In the genomic region with DNA sequence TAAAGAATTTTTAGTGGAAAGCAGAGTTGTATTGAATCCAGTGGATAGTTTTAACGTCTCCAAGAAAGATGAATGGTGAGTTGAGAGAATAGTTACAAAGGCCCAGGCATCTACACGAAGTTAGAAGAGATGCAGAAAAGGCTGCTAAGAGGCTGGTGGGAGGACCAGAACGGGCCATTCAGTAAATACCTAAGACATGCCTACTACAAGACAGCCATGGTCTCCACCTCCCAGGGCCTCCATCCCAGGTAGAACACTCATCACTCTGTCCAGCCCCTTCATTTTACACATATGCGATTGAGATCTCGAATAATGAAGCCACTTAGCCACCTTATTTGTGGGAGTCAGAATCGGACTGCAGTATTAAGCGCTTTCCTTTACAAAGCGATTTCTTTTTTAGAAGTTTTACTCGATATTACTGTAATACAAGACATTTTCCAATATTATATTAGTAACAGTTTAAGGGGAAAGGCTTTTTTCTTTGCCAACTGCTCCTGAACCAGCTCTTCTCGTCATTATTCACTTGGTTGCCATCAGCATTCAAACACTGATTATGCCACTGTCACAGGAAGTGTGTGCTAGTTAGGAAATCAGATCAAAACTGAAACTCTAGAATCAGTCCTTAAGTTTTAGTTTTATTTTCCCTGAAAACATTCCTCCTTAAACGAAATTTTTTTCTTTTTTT, we compare ENCODE assay signal across 8 cellular contexts. TPM values are rescaled to one million over a fixed set of nuclear protein-coding genes. Genes with fewer than 3 reads are reported as not detected.
DNase-seq lines count a peak whose midpoint lies in the region; ATAC-seq and TF ChIP-seq lines count a peak whose summit lies in the region.

No MANE protein-coding gene starts in this region.

- H3K27ac Mint-ChIP-seq in activated naive CD4-positive, alpha-beta T cell treated with anti-CD3 and anti-CD28 coated beads for 36 hours, result peak overlapping the region; percentile 99
- H3K27ac Mint-ChIP-seq in activated T-helper 2 cell treated with anti-CD3 and anti-CD28 coated beads, Interferon-gamma antibody, Interleukin-2, Interleukin-4, amounts not matched to agents 10 μg/mL and 5 μg/mL and 100 μg/mL, durations not matched to agents 14 hours and 24 hours and 36 hours, result peak overlapping the region; percentile 96

- peaks cover 74% of the 10 kb centered on the region for H3K4me1 Mint-ChIP-seq in activated naive CD4-positive, alpha-beta T cell treated with anti-CD3 and anti-CD28 coated beads for 36 hours (ENCODE audit: low read depth)
- peaks cover 70% of the 10 kb centered on the region for H3K4me1 Mint-ChIP-seq in activated T-helper 2 cell treated with anti-CD3 and anti-CD28 coated beads, Interferon-gamma antibody, Interleukin-2, Interleukin-4, amounts not matched to agents 10 μg/mL and 5 μg/mL and 100 μg/mL, durations not matched to agents 14 hours and 24 hours and 36 hours (ENCODE audit: low read depth)

- peaks cover 45% of the 10 kb centered on the region for H3K36me3 Mint-ChIP-seq in activated naive CD4-positive, alpha-beta T cell treated with anti-CD3 and anti-CD28 coated beads for 36 hours (ENCODE audit: low read depth)
- peaks cover 51% of the 10 kb centered on the region for H3K36me3 Mint-ChIP-seq in activated T-helper 2 cell treated with anti-CD3 and anti-CD28 coated beads, Interferon-gamma antibody, Interleukin-2, Interleukin-4, amounts not matched to agents 10 μg/mL and 5 μg/mL and 100 μg/mL, durations not matched to agents 14 hours and 24 hours and 36 hours (ENCODE audit: low read depth)

- ATAC-seq in left lobe of liver (no peak), upper lobe of left lung (ENCODE audit: low FRiP score in 2 of 2) (no peak)

- peaks cover 24 to 51% (median 30%) of the 10 kb centered on the region in 4 donors for H3K4me1 ChIP-seq in upper lobe of left lung

- DNase-seq in activated naive CD4-positive, alpha-beta T cell treated with anti-CD3 and anti-CD28 coated beads for 36 hours, result no peak
- no peak for DNase-seq in activated naive CD4-positive, alpha-beta T cell treated with Interleukin-2 at 50 U/mL for 16 hours
- no peak for DNase-seq in activated T-helper 2 cell treated with anti-CD3 and anti-CD28 coated beads, Interferon-gamma antibody, Interleukin-2, Interleukin-4, amounts not matched to agents 10 μg/mL and 5 μg/mL and 100 μg/mL, durations not matched to agents 14 hours and 24 hours and 36 hours (ENCODE audit: low spot score)
- DNase-seq in left lobe of liver (ENCODE audit: low spot score), result peak; percentile 14
- DNase-seq in upper lobe of left lung, result peak in 1 of 2 donors; percentile 19
- DNase-seq in DMS114 treated with DMSO at 0.1 percent for 48 hours (lab: John Stamatoyannopoulos, UW; ENCODE audit: unreplicated experiment), result no peak
- no peak for DNase-seq in erythroblast (lab: John Stamatoyannopoulos, UW)
- no peak for DNase-seq in HuH-7 (ENCODE audit: low spot score)

- no peaks in the 10 kb centered on the region for H3K27me3 Mint-ChIP-seq in activated naive CD4-positive, alpha-beta T cell treated with anti-CD3 and anti-CD28 coated beads for 36 hours (ENCODE audit: low read depth)
- no peaks in the 10 kb centered on the region for H3K27me3 Mint-ChIP-seq in activated T-helper 2 cell treated with anti-CD3 and anti-CD28 coated beads, Interferon-gamma antibody, Interleukin-2, Interleukin-4, amounts not matched to agents 10 μg/mL and 5 μg/mL and 100 μg/mL, durations not matched to agents 14 hours and 24 hours and 36 hours (ENCODE audit: low read depth)

- TF ChIP-seq POLR2A in upper lobe of left lung (IDR thresholded peaks at IDR 0.05) (no peak), erythroblast (IDR thresholded peaks at IDR 0.05; ENCODE audit: low read length) (no peak)

- 61 to 68% methylated on average over 11 of the region's 11 CpGs for WGBS in upper lobe of left lung, 2 donors

- H3K9me3 Mint-ChIP-seq in activated naive CD4-positive, alpha-beta T cell treated with anti-CD3 and anti-CD28 coated beads for 36 hours, result no peaks in the 10 kb centered on the region
- H3K9me3 Mint-ChIP-seq in activated T-helper 2 cell treated with anti-CD3 and anti-CD28 coated beads, Interferon-gamma antibody, Interleukin-2, Interleukin-4, amounts not matched to agents 10 μg/mL and 5 μg/mL and 100 μg/mL, durations not matched to agents 14 hours and 24 hours and 36 hours, result no peaks in the 10 kb centered on the region

- peak overlapping the region; percentile 99 for H3K27ac ChIP-seq in upper lobe of left lung

- H3K4me3 Mint-ChIP-seq in activated naive CD4-positive, alpha-beta T cell treated with anti-CD3 and anti-CD28 coated beads for 36 hours, result peak overlapping the region; percentile 97
- peak overlapping the region; percentile 97 for H3K4me3 Mint-ChIP-seq in activated T-helper 2 cell treated with anti-CD3 and anti-CD28 coated beads, Interferon-gamma antibody, Interleukin-2, Interleukin-4, amounts not matched to agents 10 μg/mL and 5 μg/mL and 100 μg/mL, durations not matched to agents 14 hours and 24 hours and 36 hours (ENCODE audit: low read depth)

- TF ChIP-seq CTCF in upper lobe of left lung (IDR thresholded peaks at IDR 0.05), result no peak

- peak overlapping the region in 3 of 4 donors; percentile 71 to 83 (median 74) for H3K4me3 ChIP-seq in upper lobe of left lung

- intact Hi-C loops in activated naive CD4-positive, alpha-beta T cell treated with anti-CD3 and anti-CD28 coated beads for 36 hours (cut with micrococcal nuclease), result loop anchor here (1.0 to 10.0 kb wide), 3 partner anchors 9 to 1122 kb away; a partner anchor contains a TSS
- intact Hi-C loops in activated T-helper 2 cell treated with anti-CD3 and anti-CD28 coated beads, Interferon-gamma antibody, Interleukin-2, Interleukin-4, amounts not matched to agents 10 μg/mL and 5 μg/mL and 100 μg/mL, durations not matched to agents 14 hours and 24 hours and 36 hours (cut with micrococcal nuclease), result loop anchor here (10.0 kb wide), 1 partner anchor 402 kb away; a partner anchor contains a TSS

- no peaks in the 10 kb centered on the region for H3K27me3 ChIP-seq in upper lobe of left lung

- peaks cover 0 to 9% (median 3%) of the 10 kb centered on the region in 4 donors for H3K36me3 ChIP-seq in upper lobe of left lung

- no peaks in the 10 kb centered on the region for H3K9me3 ChIP-seq in upper lobe of left lung

- CTCF ChIA-PET in activated naive CD4-positive, alpha-beta T cell treated with anti-CD3 and anti-CD28 coated beads for 36 hours (lab: Charles Lee), result interaction anchor here (0.7 to 2.5 kb wide), 8 partner anchors 8 to 880 kb away, joined by 3 to 11 read pairs (median 3); no protein-coding TSS in a partner anchor

- TF ChIP-seq EP300 in upper lobe of left lung (IDR thresholded peaks at IDR 0.05), result no peak

RNA-seq across cellular contexts. Expression of a gene that starts 1.6 kb away (rescaled TPM):
- total RNA-seq in activated naive CD4-positive, alpha-beta T cell treated with anti-CD3 and anti-CD28 coated beads for 36 hours, result 100 to 1,000 TPM in 1 of 2 experiments, 10 to 100 TPM in 1; 99.1 to 107 TPM
- total RNA-seq in activated T-helper 2 cell treated with anti-CD3 and anti-CD28 coated beads, Interferon-gamma antibody, Interleukin-2, Interleukin-4, amounts not matched to agents 10 μg/mL and 5 μg/mL and 100 μg/mL, durations not matched to agents 14 hours and 24 hours and 36 hours, result 94.4 and 108 TPM in 2 replicates
- total RNA-seq in left lobe of liver, result 29.9 TPM
- total RNA-seq in upper lobe of left lung, result 100 to 1,000 TPM in 3 of 6 donors, 10 to 100 TPM in 3; 49.2 to 119 (median 100) TPM

RNA-seq across cellular contexts. Expression of a gene that starts 6.9 kb away (rescaled TPM):
- 100 to 1,000 TPM; 115 to 120 TPM for total RNA-seq in activated naive CD4-positive, alpha-beta T cell treated with anti-CD3 and anti-CD28 coated beads for 36 hours
- 232 and 242 TPM in 2 replicates for total RNA-seq in activated T-helper 2 cell treated with anti-CD3 and anti-CD28 coated beads, Interferon-gamma antibody, Interleukin-2, Interleukin-4, amounts not matched to agents 10 μg/mL and 5 μg/mL and 100 μg/mL, durations not matched to agents 14 hours and 24 hours and 36 hours
- 0.43 TPM for total RNA-seq in left lobe of liver
- 10 to 100 TPM; 10.3 to 28.3 (median 20.0) TPM for total RNA-seq in upper lobe of left lung
